In genomic region chr7:9200666-9201065, GRCh38 we compare ENCODE assay signal across 16 cellular contexts.
DNase-seq lines count a peak whose midpoint lies in the region; ATAC-seq lines count a peak whose summit lies in the region.
"Had no signal": no experiment of that assay in that cellular context is flagged by ENCODE, and none has a peak within 500 bp of the region (broad histone marks: within the 10 kb centered on the region; RNA-seq: fewer than 3 reads in every experiment).

No MANE protein-coding gene starts in this region.

- peak; percentile 73 for DNase-seq in NCI-H146 treated with DMSO at 0.1 percent for 48 hours (lab: John Stamatoyannopoulos, UW; ENCODE audit: unreplicated experiment)
- DNase-seq in NCI-H446 (lab: John Stamatoyannopoulos, UW) = peak; percentile 34 to 77
- DNase-seq in NCI-H82 treated with DMSO at 0.1 percent for 48 hours (lab: John Stamatoyannopoulos, UW; ENCODE audit: unreplicated experiment) = peak; percentile 99
- peak; percentile 13 for DNase-seq in retina
- no peak for DNase-seq in DMS153 treated with DMSO at 0.1 percent for 48 hours (lab: John Stamatoyannopoulos, UW; ENCODE audit: unreplicated experiment)
- no peak for DNase-seq in NCI-H1105 (lab: John Stamatoyannopoulos, UW)
- no peak for DNase-seq in ecto neural progenitor cell (ENCODE audit: low spot score)
- DNase-seq: DMS53, EL, NCI-H2029 treated with DMSO at 0.1 percent for 48 hours, NCI-H345, PC-9, SIG-M5, T1000 had no signal

- ATAC-seq in HG03108 (IDR thresholded peaks at IDR 0.05; ENCODE audit: unreplicated experiment) = no peak
- ATAC-seq: K562 had no signal

Comparison
In these comparisons a context has a peak if more than half of its experiments do, and no peak if none do; other contexts are left out.
1. DNase-seq: peak in NCI-H146 treated with DMSO at 0.1 percent for 48 hours (single experiment), NCI-H446 (2 of 2), NCI-H82 treated with DMSO at 0.1 percent for 48 hours (single experiment) and retina (single experiment); none in DMS153 treated with DMSO at 0.1 percent for 48 hours (single experiment), NCI-H1105 (single experiment) and ecto neural progenitor cell (single experiment).